ENCODE assay signal across 8 cellular contexts in the genomic region with DNA sequence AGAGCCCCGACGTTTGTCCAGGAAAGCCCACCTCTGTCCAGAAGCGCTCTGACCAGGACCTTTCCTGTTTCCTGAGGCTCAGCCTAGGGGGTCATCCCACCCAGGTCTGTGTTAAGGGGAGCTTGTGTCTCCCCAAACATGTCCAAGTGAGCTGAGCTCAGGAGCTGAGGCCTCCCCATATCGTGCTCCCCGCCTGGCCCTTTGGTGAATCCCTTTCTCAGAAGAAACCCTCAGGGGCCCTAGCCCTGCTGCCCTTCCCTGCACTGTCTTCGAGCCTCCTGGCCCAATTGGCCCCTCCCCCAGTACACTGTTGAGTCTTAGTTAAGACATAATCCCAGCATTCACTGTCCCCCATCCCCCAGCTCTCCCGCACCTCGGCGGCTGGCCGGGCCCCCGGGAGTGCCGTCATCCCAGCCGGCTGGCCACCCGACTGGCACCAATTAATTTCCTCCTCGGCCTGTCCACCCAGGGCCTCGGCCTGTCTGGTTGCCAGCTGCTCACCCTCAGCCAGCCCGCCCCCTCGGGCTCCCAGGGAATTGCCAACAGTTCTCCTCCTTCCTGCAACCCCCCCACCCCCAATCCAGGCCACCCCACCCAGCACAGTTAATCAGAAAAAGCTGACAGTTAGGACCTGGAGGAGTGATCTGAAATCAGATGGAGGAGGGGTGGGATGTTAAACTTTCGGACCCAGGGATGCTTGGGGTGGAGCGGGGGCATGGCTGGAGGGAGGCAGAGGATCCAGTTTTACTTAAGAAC. TPM values are rescaled to one million over a fixed set of nuclear protein-coding genes. Genes with fewer than 3 reads are reported as not detected.
DNase-seq lines count a peak whose midpoint lies in the region; ATAC-seq and TF ChIP-seq lines count a peak whose summit lies in the region.

No MANE protein-coding gene starts in this region.

- no peak for ATAC-seq in natural killer cell treated with Interleukin-12 subunit alpha and Interleukin-12 subunit beta and Interleukin-15 and Interleukin-18, amount 100 ng/mL, for 72 hours

- no peaks in the 10 kb centered on the region for H3K9me3 ChIP-seq in vagina

- peak overlapping the region; percentile 37 for H3K4me3 ChIP-seq in fibroblast of villous mesenchyme (ENCODE audit: low read depth, low read length)
- H3K4me3 ChIP-seq in vagina: peak overlapping the region; percentile 40 to 44

- H3K4me3 Mint-ChIP-seq in activated T-helper 2 cell treated with anti-CD3 and anti-CD28 coated beads, Interferon-gamma antibody, Interleukin-2, Interleukin-4, amounts not matched to agents 10 μg/mL and 5 μg/mL and 100 μg/mL, durations not matched to agents 14 hours and 24 hours and 36 hours (ENCODE audit: low read depth): peak overlapping the region; percentile 70
- H3K4me3 Mint-ChIP-seq in natural killer cell treated with Interleukin-12 subunit alpha and Interleukin-12 subunit beta and Interleukin-15 and Interleukin-18, amount 100 ng/mL, for 72 hours: peak overlapping the region; percentile 83

- no peak for TF ChIP-seq CTCF in fibroblast of villous mesenchyme (IDR thresholded peaks at IDR 0.05; ENCODE audit: insufficient read depth, low read depth, low read length)
- TF ChIP-seq CTCF in vagina (IDR thresholded peaks at IDR 0.05): no peak

- TF ChIP-seq POLR2A in vagina (IDR thresholded peaks at IDR 0.05): peak in 1 of 2 donors; percentile 32

- H3K4me1 ChIP-seq in vagina: peaks cover 67% of the 10 kb centered on the region

- H3K36me3 ChIP-seq in vagina: no peaks in the 10 kb centered on the region

- peak; percentile 29 for DNase-seq in activated gamma-delta T cell treated with Interleukin-2 at 50 U/mL for 16 hours
- no peak for DNase-seq in activated gamma-delta T cell (lab: John Stamatoyannopoulos, UW)
- peak; percentile 34 for DNase-seq in NOMO-1 treated with DMSO at 0.1 percent for 48 hours (lab: John Stamatoyannopoulos, UW; ENCODE audit: unreplicated experiment)
- DNase-seq in activated T-helper 2 cell treated with anti-CD3 and anti-CD28 coated beads, Interferon-gamma antibody, Interleukin-2, Interleukin-4, amounts not matched to agents 10 μg/mL and 5 μg/mL and 100 μg/mL, durations not matched to agents 14 hours and 24 hours and 36 hours (ENCODE audit: low spot score): peak; percentile 56
- DNase-seq in fibroblast of villous mesenchyme (ENCODE audit: low read depth): peak; percentile 93
- DNase-seq in natural killer cell treated with Interleukin-12 subunit alpha and Interleukin-12 subunit beta and Interleukin-15 and Interleukin-18, amount 100 ng/mL, for 72 hours (ENCODE audit: low spot score): no peak
- no peak for DNase-seq in vagina (ENCODE audit: extremely low spot score in 2 of 2)
- DNase-seq in middle frontal gyrus (ENCODE audit: extremely low spot score, low spot score): no peak

- H3K27me3 ChIP-seq in vagina: no peaks in the 10 kb centered on the region

- peaks cover 45% of the 10 kb centered on the region for H3K4me1 Mint-ChIP-seq in activated T-helper 2 cell treated with anti-CD3 and anti-CD28 coated beads, Interferon-gamma antibody, Interleukin-2, Interleukin-4, amounts not matched to agents 10 μg/mL and 5 μg/mL and 100 μg/mL, durations not matched to agents 14 hours and 24 hours and 36 hours (ENCODE audit: low read depth)
- peaks cover 38 to 41% of the 10 kb centered on the region in 2 donors for H3K4me1 Mint-ChIP-seq in natural killer cell treated with Interleukin-12 subunit alpha and Interleukin-12 subunit beta and Interleukin-15 and Interleukin-18, amount 100 ng/mL, for 72 hours (ENCODE audit: low read depth in 2 of 2)

- H3K27ac ChIP-seq in vagina: peak overlapping the region; percentile 97

- H3K9me3 Mint-ChIP-seq in activated T-helper 2 cell treated with anti-CD3 and anti-CD28 coated beads, Interferon-gamma antibody, Interleukin-2, Interleukin-4, amounts not matched to agents 10 μg/mL and 5 μg/mL and 100 μg/mL, durations not matched to agents 14 hours and 24 hours and 36 hours: no peaks in the 10 kb centered on the region
- H3K9me3 Mint-ChIP-seq in natural killer cell treated with Interleukin-12 subunit alpha and Interleukin-12 subunit beta and Interleukin-15 and Interleukin-18, amount 100 ng/mL, for 72 hours: no peaks in the 10 kb centered on the region

- H3K27ac Mint-ChIP-seq in activated T-helper 2 cell treated with anti-CD3 and anti-CD28 coated beads, Interferon-gamma antibody, Interleukin-2, Interleukin-4, amounts not matched to agents 10 μg/mL and 5 μg/mL and 100 μg/mL, durations not matched to agents 14 hours and 24 hours and 36 hours: peak overlapping the region; percentile 95
- peak overlapping the region; percentile 91 to 96 for H3K27ac Mint-ChIP-seq in natural killer cell treated with Interleukin-12 subunit alpha and Interleukin-12 subunit beta and Interleukin-15 and Interleukin-18, amount 100 ng/mL, for 72 hours

- intact Hi-C loops in activated T-helper 2 cell treated with anti-CD3 and anti-CD28 coated beads, Interferon-gamma antibody, Interleukin-2, Interleukin-4, amounts not matched to agents 10 μg/mL and 5 μg/mL and 100 μg/mL, durations not matched to agents 14 hours and 24 hours and 36 hours (cut with micrococcal nuclease): loop anchor here (1.0 to 10.0 kb wide), 3 partner anchors 8 to 1351 kb away; partner anchors contain the start of gene DNAJB1
- intact Hi-C loops in vagina (cut with DNase I): no loop called here

- no peaks in the 10 kb centered on the region for H3K36me3 Mint-ChIP-seq in activated T-helper 2 cell treated with anti-CD3 and anti-CD28 coated beads, Interferon-gamma antibody, Interleukin-2, Interleukin-4, amounts not matched to agents 10 μg/mL and 5 μg/mL and 100 μg/mL, durations not matched to agents 14 hours and 24 hours and 36 hours (ENCODE audit: low read depth)
- no peaks in the 10 kb centered on the region for H3K36me3 Mint-ChIP-seq in natural killer cell treated with Interleukin-12 subunit alpha and Interleukin-12 subunit beta and Interleukin-15 and Interleukin-18, amount 100 ng/mL, for 72 hours

- no peaks in the 10 kb centered on the region for H3K27me3 Mint-ChIP-seq in activated T-helper 2 cell treated with anti-CD3 and anti-CD28 coated beads, Interferon-gamma antibody, Interleukin-2, Interleukin-4, amounts not matched to agents 10 μg/mL and 5 μg/mL and 100 μg/mL, durations not matched to agents 14 hours and 24 hours and 36 hours (ENCODE audit: low read depth)
- H3K27me3 Mint-ChIP-seq in natural killer cell treated with Interleukin-12 subunit alpha and Interleukin-12 subunit beta and Interleukin-15 and Interleukin-18, amount 100 ng/mL, for 72 hours: no peaks in the 10 kb centered on the region

RNA-seq across cellular contexts. Expression of gene IER2, which starts 13.6 kb away (rescaled TPM):
- 140 and 143 TPM in 2 replicates for total RNA-seq in activated T-helper 2 cell treated with anti-CD3 and anti-CD28 coated beads, Interferon-gamma antibody, Interleukin-2, Interleukin-4, amounts not matched to agents 10 μg/mL and 5 μg/mL and 100 μg/mL, durations not matched to agents 14 hours and 24 hours and 36 hours
- total RNA-seq in fibroblast of villous mesenchyme (22.0 and 28.7 TPM in 2 replicates), vagina (152 TPM)
- 100 to 1,000 TPM; 106 to 117 TPM for total RNA-seq in natural killer cell treated with Interleukin-12 subunit alpha and Interleukin-12 subunit beta and Interleukin-15 and Interleukin-18, amount 100 ng/mL, for 72 hours

RNA-seq across cellular contexts. Expression of gene STX10, which starts 13.6 kb away (rescaled TPM):
- total RNA-seq in activated T-helper 2 cell treated with anti-CD3 and anti-CD28 coated beads, Interferon-gamma antibody, Interleukin-2, Interleukin-4, amounts not matched to agents 10 μg/mL and 5 μg/mL and 100 μg/mL, durations not matched to agents 14 hours and 24 hours and 36 hours: 68.9 and 69.1 TPM in 2 replicates
- total RNA-seq in fibroblast of villous mesenchyme (58.3 and 69.9 TPM in 2 replicates), vagina (71.5 TPM)
- 10 to 100 TPM; 48.1 to 62.5 TPM for total RNA-seq in natural killer cell treated with Interleukin-12 subunit alpha and Interleukin-12 subunit beta and Interleukin-15 and Interleukin-18, amount 100 ng/mL, for 72 hours

RNA-seq across cellular contexts. Expression of gene NACC1, which starts 45.7 kb away (rescaled TPM):
- total RNA-seq in activated T-helper 2 cell treated with anti-CD3 and anti-CD28 coated beads, Interferon-gamma antibody, Interleukin-2, Interleukin-4, amounts not matched to agents 10 μg/mL and 5 μg/mL and 100 μg/mL, durations not matched to agents 14 hours and 24 hours and 36 hours: 117 and 132 TPM in 2 replicates
- total RNA-seq in fibroblast of villous mesenchyme: 95.0 and 104 TPM in 2 replicates
- total RNA-seq in natural killer cell treated with Interleukin-12 subunit alpha and Interleukin-12 subunit beta and Interleukin-15 and Interleukin-18, amount 100 ng/mL, for 72 hours: 100 to 1,000 TPM; 129 to 138 TPM
- 22.6 TPM for total RNA-seq in vagina

RNA-seq across cellular contexts. Expression of gene TRMT1, which starts 47.2 kb away (rescaled TPM):
- total RNA-seq in activated T-helper 2 cell treated with anti-CD3 and anti-CD28 coated beads, Interferon-gamma antibody, Interleukin-2, Interleukin-4, amounts not matched to agents 10 μg/mL and 5 μg/mL and 100 μg/mL, durations not matched to agents 14 hours and 24 hours and 36 hours: 112 and 116 TPM in 2 replicates
- total RNA-seq in fibroblast of villous mesenchyme: 25.4 and 25.9 TPM in 2 replicates
- 100 to 1,000 TPM in 1 of 2 donors, 10 to 100 TPM in 1; 54.6 to 120 TPM for total RNA-seq in natural killer cell treated with Interleukin-12 subunit alpha and Interleukin-12 subunit beta and Interleukin-15 and Interleukin-18, amount 100 ng/mL, for 72 hours
- total RNA-seq in vagina: 28.0 TPM

Comparison
In these comparisons a context has a peak if more than half of its experiments do, and no peak if none do; other contexts are left out.
1. DNase-seq: peak in activated gamma-delta T cell treated with Interleukin-2 at 50 U/mL for 16 hours (single experiment), NOMO-1 treated with DMSO at 0.1 percent for 48 hours (single experiment), activated T-helper 2 cell treated with anti-CD3 and anti-CD28 coated beads, Interferon-gamma antibody, Interleukin-2, Interleukin-4, amounts not matched to agents 10 μg/mL and 5 μg/mL and 100 μg/mL, durations not matched to agents 14 hours and 24 hours and 36 hours (single experiment) and fibroblast of villous mesenchyme (single experiment); none in activated gamma-delta T cell (single experiment), natural killer cell treated with Interleukin-12 subunit alpha and Interleukin-12 subunit beta and Interleukin-15 and Interleukin-18, amount 100 ng/mL, for 72 hours (single experiment), vagina (0 of 2) and middle frontal gyrus (single experiment).